ENCODE assay signal across 1 cellular context in genomic region chr20:36183155-36183944, GRCh38.
TF ChIP-seq lines count a peak whose summit lies in the region.

No MANE protein-coding gene starts in this region.

TF ChIP-seq in HepG2, 621 proteins besides CTCF, POLR2A, EP300 and RAD21 (continued from another document and continues in another):
- TF ChIP-seq ARID5B (CRISPR knock-in tag; IDR thresholded peaks at IDR 0.05) (peak; percentile 93), REXO4 (CRISPR knock-in tag; IDR thresholded peaks at IDR 0.05; ENCODE audit: borderline replicate concordance) (no peak), ZZZ3 (CRISPR knock-in tag; IDR thresholded peaks at IDR 0.05; ENCODE audit: borderline replicate concordance) (peak; percentile 45; the same call in 1 of the 2 replicates), ZNF687 (CRISPR knock-in tag; IDR thresholded peaks at IDR 0.05) (peak; percentile 84), ZNF276 (CRISPR knock-in tag; IDR thresholded peaks at IDR 0.05; ENCODE audit: low read depth) (no peak; the same call in 1 of the 2 replicates), ZFY (CRISPR knock-in tag; IDR thresholded peaks at IDR 0.05) (peak; percentile 86), ZNF407 (CRISPR knock-in tag; IDR thresholded peaks at IDR 0.05; ENCODE audit: not compliant biosample characterization) (peak; percentile 96), ONECUT2 (CRISPR knock-in tag; IDR thresholded peaks at IDR 0.05) (no peak), KLF6 (CRISPR knock-in tag; IDR thresholded peaks at IDR 0.05) (peak; percentile 7; the same call in 1 of the 2 replicates), ZNF513 (CRISPR knock-in tag; conservative IDR thresholded peaks at IDR 0.05) (no peak), SCMH1 (CRISPR knock-in tag; IDR thresholded peaks at IDR 0.05; ENCODE audit: borderline replicate concordance) (no peak), ZNF562 (CRISPR knock-in tag; IDR thresholded peaks at IDR 0.05; ENCODE audit: borderline replicate concordance) (no peak), ZFP62 (CRISPR knock-in tag; IDR thresholded peaks at IDR 0.05) (no peak), POLR2AphosphoS2 (IDR thresholded peaks at IDR 0.05; ENCODE audit: low read depth, low read length) (no peak), HMG20A (CRISPR knock-in tag; IDR thresholded peaks at IDR 0.05; ENCODE audit: borderline replicate concordance) (peak; percentile 88; the same call in 1 of the 2 replicates), RFX3 (CRISPR knock-in tag; IDR thresholded peaks at IDR 0.05) (peak; percentile 26; the same call in 1 of the 2 replicates), GTF2F1 (IDR thresholded peaks at IDR 0.05; ENCODE audit: low read length) (peak; percentile 54; the same call in 1 of the 2 replicates), SYNCRIP (IDR thresholded peaks at IDR 0.05; ENCODE audit: insufficient read depth, low read depth, low read length) (no peak), NFATC3 (CRISPR knock-in tag; IDR thresholded peaks at IDR 0.05) (0 out of 2 replicates have a peak, but pooled peaks have one; percentile 77), ZNF607 (CRISPR knock-in tag; IDR thresholded peaks at IDR 0.05; ENCODE audit: borderline replicate concordance) (peak; percentile 87), ZNF672 (CRISPR knock-in tag; IDR thresholded peaks at IDR 0.05) (no peak), AGO1 (IDR thresholded peaks at IDR 0.05; ENCODE audit: low read depth, low read length, poor library complexity, severe bottlenecking) (no peak), GMEB2 (CRISPR knock-in tag; IDR thresholded peaks at IDR 0.05; ENCODE audit: low read depth) (peak; percentile 64; the same call in 1 of the 2 replicates), SPEN (CRISPR knock-in tag; IDR thresholded peaks at IDR 0.05; ENCODE audit: low read depth) (peak; percentile 57), IRX3 (CRISPR knock-in tag; IDR thresholded peaks at IDR 0.05; ENCODE audit: borderline replicate concordance, low read depth) (no peak), FUBP1 (CRISPR knock-in tag; IDR thresholded peaks at IDR 0.05; ENCODE audit: borderline replicate concordance) (peak; percentile 86; the same call in 1 of the 2 replicates)
